Comparison of ENCODE assay signal across 29 cellular contexts in genomic region chr10:26903818-26904217, GRCh38.
"Had no signal": no experiment of that assay in that cellular context is flagged by ENCODE, and none has a peak within 500 bp of the region (broad histone marks: within the 10 kb centered on the region; RNA-seq: fewer than 3 reads in every experiment).

No MANE protein-coding gene starts in this region.

- H3K4me1 ChIP-seq: stomach, suprapubic skin, testis, thyroid gland, tibial artery, tibial nerve, transverse colon, upper lobe of left lung, upper lobe of right lung, uterus, vagina had no signal

- H3K4me1 Mint-ChIP-seq: stimulated activated effector memory CD8-positive, alpha-beta T cell treated with anti-CD3 and anti-CD28 coated beads, Interleukin-12 subunit alpha, Interleukin-12 subunit beta, amount 100 ng/mL, for 72 hours; stimulated activated memory B cell treated with anti-CD40 and anti-IgM and Interleukin-4, amounts not matched to agents 10 μg/mL and 1 μg/mL and 100 μg/mL, for 72 hours; stimulated activated naive B cell treated with anti-CD40 and anti-IgM and Interleukin-4, amounts not matched to agents 10 μg/mL and 1 μg/mL and 100 μg/mL, for 72 hours; stimulated activated naive CD8-positive, alpha-beta T cell treated with anti-CD3 and anti-CD28 coated beads, Interleukin-15, amount 100 ng/mL, for 72 hours had no signal

- H3K4me3 ChIP-seq: stomach, suprapubic skin, testis, thoracic aorta, thyroid gland, tibial artery, tibial nerve, transverse colon, upper lobe of left lung, upper lobe of right lung, uterus, vagina had no signal

- FAIRE-seq: urothelium cell line had no signal

- H3K27me3 Mint-ChIP-seq: stimulated activated naive CD8-positive, alpha-beta T cell treated with anti-CD3 and anti-CD28 coated beads, Interleukin-15, amount 100 ng/mL, for 72 hours had no signal

- H3K4me3 Mint-ChIP-seq: stimulated activated effector memory CD8-positive, alpha-beta T cell treated with anti-CD3 and anti-CD28 coated beads, Interleukin-12 subunit alpha, Interleukin-12 subunit beta, amount 100 ng/mL, for 72 hours; stimulated activated memory B cell treated with anti-CD40 and anti-IgM and Interleukin-4, amounts not matched to agents 10 μg/mL and 1 μg/mL and 100 μg/mL, for 72 hours; stimulated activated naive B cell treated with anti-CD40 and anti-IgM and Interleukin-4, amounts not matched to agents 10 μg/mL and 1 μg/mL and 100 μg/mL, for 72 hours; stimulated activated naive CD8-positive, alpha-beta T cell treated with anti-CD3 and anti-CD28 coated beads, Interleukin-15, amount 100 ng/mL, for 72 hours; stimulated activated naive CD8-positive, alpha-beta T cell treated with anti-CD3 and anti-CD28 coated beads, Interleukin-15, Interleukin-2, amounts not matched to agents 100 ng/mL and 50 ng/mL, for 24 hours; type B pancreatic cell had no signal

- H3K9me3 ChIP-seq: stomach, testis, thoracic aorta, thyroid gland, tibial nerve, transverse colon, upper lobe of left lung, upper lobe of right lung, uterus, vagina had no signal

- H3K27me3 ChIP-seq: stomach, suprapubic skin, testis, thyroid gland, tibial artery, tibial nerve, transverse colon, upper lobe of left lung, upper lobe of right lung, uterus, vagina had no signal

- H3K27ac ChIP-seq: stomach, suprapubic skin, testis, thoracic aorta, thyroid gland, tibial artery, tibial nerve, transverse colon, upper lobe of left lung, upper lobe of right lung, uterus, vagina had no signal

- H3K36me3 Mint-ChIP-seq: stimulated activated effector memory CD8-positive, alpha-beta T cell treated with anti-CD3 and anti-CD28 coated beads, Interleukin-12 subunit alpha, Interleukin-12 subunit beta, amount 100 ng/mL, for 72 hours; stimulated activated memory B cell treated with anti-CD40 and anti-IgM and Interleukin-4, amounts not matched to agents 10 μg/mL and 1 μg/mL and 100 μg/mL, for 72 hours; type B pancreatic cell had no signal

- H3K36me3 ChIP-seq: stomach, suprapubic skin, thoracic aorta, thyroid gland, tibial artery, tibial nerve, transverse colon, upper lobe of left lung, upper lobe of right lung, uterus, vagina had no signal

- H3K9me3 Mint-ChIP-seq: stimulated activated effector memory CD8-positive, alpha-beta T cell treated with anti-CD3 and anti-CD28 coated beads, Interleukin-12 subunit alpha, Interleukin-12 subunit beta, amount 100 ng/mL, for 72 hours; stimulated activated memory B cell treated with anti-CD40 and anti-IgM and Interleukin-4, amounts not matched to agents 10 μg/mL and 1 μg/mL and 100 μg/mL, for 72 hours; stimulated activated naive CD8-positive, alpha-beta T cell treated with anti-CD3 and anti-CD28 coated beads, Interleukin-15, amount 100 ng/mL, for 72 hours; stimulated activated naive CD8-positive, alpha-beta T cell treated with anti-CD3 and anti-CD28 coated beads, Interleukin-15, Interleukin-2, amounts not matched to agents 100 ng/mL and 50 ng/mL, for 24 hours; type B pancreatic cell had no signal

- H3K27ac Mint-ChIP-seq: stimulated activated effector memory CD8-positive, alpha-beta T cell treated with anti-CD3 and anti-CD28 coated beads, Interleukin-12 subunit alpha, Interleukin-12 subunit beta, amount 100 ng/mL, for 72 hours; stimulated activated memory B cell treated with anti-CD40 and anti-IgM and Interleukin-4, amounts not matched to agents 10 μg/mL and 1 μg/mL and 100 μg/mL, for 72 hours; stimulated activated naive B cell treated with anti-CD40 and anti-IgM and Interleukin-4, amounts not matched to agents 10 μg/mL and 1 μg/mL and 100 μg/mL, for 72 hours; stimulated activated naive CD8-positive, alpha-beta T cell treated with anti-CD3 and anti-CD28 coated beads, Interleukin-15, amount 100 ng/mL, for 72 hours; stimulated activated naive CD8-positive, alpha-beta T cell treated with anti-CD3 and anti-CD28 coated beads, Interleukin-15, Interleukin-2, amounts not matched to agents 100 ng/mL and 50 ng/mL, for 24 hours; type B pancreatic cell had no signal

- DNase-seq: stimulated activated CD4-positive, alpha-beta T cell treated with anti-CD3 and anti-CD28 coated beads, Interleukin-2, amount 100 ng/mL, for 48 hours; stimulated activated CD4-positive, alpha-beta T cell treated with anti-CD3 and anti-CD28 coated beads, Interleukin-4, amount 100 ng/mL, for 1 hour; stimulated activated CD4-positive, alpha-beta T cell treated with anti-CD3 and anti-CD28 coated beads, Interleukin-4, amount 100 ng/mL, for 24 hours; stimulated activated CD4-positive, alpha-beta T cell treated with anti-CD3 and anti-CD28 coated beads, Interleukin-4, amount 100 ng/mL, for 4 hours; stimulated activated CD8-positive, alpha-beta memory T cell treated with anti-CD3 and anti-CD28 coated beads, Interleukin-4, amount 100 ng/mL, for 48 hours; stimulated activated naive B cell treated with anti-CD40 and anti-IgM and Interleukin-4, amounts not matched to agents 10 μg/mL and 1 μg/mL and 100 μg/mL, for 72 hours; stimulated activated naive CD4-positive, alpha-beta T cell; stimulated activated naive CD4-positive, alpha-beta T cell treated with Interleukin-2 at 50 U/mL for 16 hours; stimulated activated naive CD8-positive, alpha-beta T cell treated with anti-CD3 and anti-CD28 coated beads, Interleukin-15, amount 100 ng/mL, for 72 hours; stimulated activated naive CD8-positive, alpha-beta T cell treated with anti-CD3 and anti-CD28 coated beads, Interleukin-15, Interleukin-2, amounts not matched to agents 100 U/mL and 50 U/mL, for 24 hours; stomach; substantia nigra; testis; thyroid gland; tibial artery; transverse colon; trophoblast cell; upper lobe of left lung; upper lobe of right lung; uterus had no signal

- ATAC-seq: stimulated activated effector memory CD8-positive, alpha-beta T cell treated with anti-CD3 and anti-CD28 coated beads, Interleukin-12 subunit alpha, Interleukin-12 subunit beta, amount 100 ng/mL, for 72 hours; stimulated activated memory B cell treated with anti-CD40 and anti-IgM and Interleukin-4, amounts not matched to agents 10 μg/mL and 1 μg/mL and 100 μg/mL, for 72 hours; stimulated activated naive B cell treated with anti-CD40 and anti-IgM and Interleukin-4, amounts not matched to agents 10 μg/mL and 1 μg/mL and 100 μg/mL, for 72 hours; stimulated activated naive CD8-positive, alpha-beta T cell treated with anti-CD3 and anti-CD28 coated beads, Interleukin-15, amount 100 ng/mL, for 72 hours; stimulated activated naive CD8-positive, alpha-beta T cell treated with anti-CD3 and anti-CD28 coated beads, Interleukin-15, Interleukin-2, amounts not matched to agents 100 U/mL and 50 U/mL, for 24 hours; upper lobe of right lung had no signal
